ENCODE assay signal across 12 cellular contexts in the genomic region with DNA sequence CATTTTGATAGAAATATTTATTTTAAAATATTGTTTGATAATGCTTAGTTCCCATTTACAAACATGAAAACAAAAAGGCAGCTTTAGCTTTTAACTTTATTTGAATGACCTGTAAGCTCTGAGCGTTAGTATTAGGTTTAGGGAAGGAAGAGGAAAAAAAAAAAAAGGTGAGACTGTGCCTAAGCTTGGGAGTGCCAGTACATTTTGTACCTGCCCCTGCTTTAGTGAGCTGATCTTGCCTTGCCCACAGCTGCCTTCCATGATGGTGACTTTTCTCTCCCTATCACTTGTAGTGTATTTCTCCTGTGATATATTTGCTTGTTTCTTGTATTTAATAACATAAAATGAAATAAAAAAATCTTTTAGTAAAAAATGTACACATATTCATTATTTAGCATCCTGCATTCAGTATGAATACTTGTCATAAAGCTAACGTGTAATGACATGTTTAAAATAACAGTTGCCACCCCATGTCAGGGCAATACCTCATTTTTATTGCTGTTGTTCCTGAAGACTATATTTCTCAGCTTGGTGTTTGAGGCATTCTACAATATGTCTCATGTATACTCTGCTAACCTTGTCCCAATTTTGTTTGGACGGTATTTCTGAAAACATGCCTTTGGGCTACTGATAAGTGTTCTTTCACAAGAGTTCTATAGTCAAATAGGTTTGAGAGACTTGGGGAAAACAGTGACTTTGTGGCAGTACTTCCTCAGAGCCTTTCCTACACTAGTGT.
"Had no signal": no experiment of that assay in that cellular context is flagged by ENCODE, and none has a peak within 500 bp of the region (broad histone marks: within the 10 kb centered on the region; RNA-seq: fewer than 3 reads in every experiment).

No MANE protein-coding gene starts in this region.

- ATAC-seq: activated CD4-positive, CD25-positive, alpha-beta regulatory T cell treated with anti-CD3 and anti-CD28 coated beads, Interleukin-2, amount 50 U/mL, for 24 hours; pancreas had no signal

- DNase-seq: activated CD4-positive, alpha-beta memory T cell treated with anti-CD3 and anti-CD28 coated beads for 36 hours; activated gamma-delta T cell treated with Interleukin-2 at 50 U/mL for 16 hours; activated naive CD8-positive, alpha-beta T cell treated with anti-CD3 and anti-CD28 coated beads, Interleukin-2, amount 10 ng/mL, durations not matched to agents 7 days and 5 days; activated T-cell treated with anti-CD3 and anti-CD28 coated beads, Interleukin-2, amount 50 U/mL, for 48 hours; anterior cingulate cortex; colonic mucosa; glutamatergic neuron; pancreas; stimulated activated CD4-positive, alpha-beta T cell treated with anti-CD3 and anti-CD28 coated beads, Interleukin-15, amount 100 ng/mL, for 24 hours; stimulated activated CD4-positive, alpha-beta T cell treated with anti-CD3 and anti-CD28 coated beads, Interleukin-4, amount 100 ng/mL, for 24 hours; testis had no signal

- H3K4me3 ChIP-seq: colonic mucosa, pancreas, testis had no signal

- H3K4me1 ChIP-seq: colonic mucosa, testis had no signal

- H3K27me3 ChIP-seq: colonic mucosa, pancreas, testis had no signal

- H3K9me3 ChIP-seq: colonic mucosa, pancreas, testis had no signal

- H3K36me3 ChIP-seq: colonic mucosa, pancreas had no signal

- H3K27ac ChIP-seq: pancreas, testis had no signal
